ENCODE assay signal across 8 cellular contexts in the genomic region with DNA sequence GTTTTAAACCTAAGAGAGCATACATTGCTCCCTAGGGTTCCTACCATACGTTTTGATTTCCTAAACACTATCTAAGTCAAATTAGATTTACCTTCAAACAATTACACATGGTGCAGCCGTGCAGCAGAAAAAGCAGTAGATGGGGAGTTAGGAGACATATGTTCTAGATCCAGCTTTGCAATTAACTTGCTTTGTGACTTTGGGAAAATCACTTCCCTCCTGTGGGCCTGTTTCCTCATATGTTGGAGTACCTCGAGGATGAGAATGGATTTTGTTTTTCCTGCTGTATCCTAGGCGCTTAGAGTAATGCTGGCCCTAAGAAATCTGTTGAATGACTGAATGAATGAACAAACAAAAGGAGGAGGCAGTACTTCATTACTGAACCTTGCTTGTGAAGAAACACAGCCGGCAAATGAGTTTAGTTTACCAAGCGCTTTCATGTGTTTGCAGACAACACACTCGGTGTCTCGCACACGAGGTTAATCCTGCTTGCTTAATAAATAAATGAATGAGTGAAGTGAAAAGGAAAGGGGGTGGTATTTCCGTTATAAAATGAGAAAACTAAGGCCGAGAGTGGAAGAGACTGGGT. TPM values are rescaled to one million over a fixed set of nuclear protein-coding genes. Genes with fewer than 3 reads are reported as not detected.
DNase-seq lines count a peak whose midpoint lies in the region; ATAC-seq and TF ChIP-seq lines count a peak whose summit lies in the region.

No MANE protein-coding gene starts in this region.

- H3K36me3 Mint-ChIP-seq in activated naive CD4-positive, alpha-beta T cell treated with anti-CD3 and anti-CD28 coated beads, Interleukin-2, amount 10 ng/mL, durations not matched to agents 7 days and 5 days = peaks cover 72% of the 10 kb centered on the region

- H3K4me1 ChIP-seq in breast epithelium (peaks cover 0 to 3% of the 10 kb centered on the region in 2 donors), mucosa of descending colon (ENCODE audit: low read depth) (peaks cover 18% of the 10 kb centered on the region)

- H3K36me3 ChIP-seq in MG63 (peaks cover 70% of the 10 kb centered on the region), breast epithelium (peaks cover 14% of the 10 kb centered on the region), mucosa of descending colon (ENCODE audit: low read depth) (no peaks in the 10 kb centered on the region)

- CTCF ChIA-PET in activated naive CD4-positive, alpha-beta T cell treated with anti-CD3 and anti-CD28 coated beads, Interleukin-2, amount 10 ng/mL, durations not matched to agents 7 days and 5 days (lab: Charles Lee) = interaction anchor here (3.6 kb wide), 1 partner anchor 10 kb away, joined by 13 read pairs; no protein-coding TSS in a partner anchor

- H3K4me3 ChIP-seq in MG63 = peak overlapping the region; percentile 75
- H3K4me3 ChIP-seq in breast epithelium = peak overlapping the region; percentile 78 to 81 (median 80)
- H3K4me3 ChIP-seq in mucosa of descending colon = peak overlapping the region; percentile 47

- H3K4me1 Mint-ChIP-seq in activated naive CD4-positive, alpha-beta T cell treated with anti-CD3 and anti-CD28 coated beads, Interleukin-2, amount 10 ng/mL, durations not matched to agents 7 days and 5 days = peaks cover 60% of the 10 kb centered on the region

- peaks cover 19% of the 10 kb centered on the region for H3K9me3 ChIP-seq in MG63
- peaks cover 0 to 25% of the 10 kb centered on the region in 2 donors for H3K9me3 ChIP-seq in breast epithelium
- H3K9me3 ChIP-seq in mucosa of descending colon = peaks cover 4% of the 10 kb centered on the region

- H3K27me3 Mint-ChIP-seq in activated naive CD4-positive, alpha-beta T cell treated with anti-CD3 and anti-CD28 coated beads, Interleukin-2, amount 10 ng/mL, durations not matched to agents 7 days and 5 days = peaks cover 3% of the 10 kb centered on the region

- peak overlapping the region; percentile 87 to 95 for H3K27ac ChIP-seq in breast epithelium

- TF ChIP-seq POLR2A in breast epithelium (IDR thresholded peaks at IDR 0.05) = no peak

- H3K27ac Mint-ChIP-seq in activated naive CD4-positive, alpha-beta T cell treated with anti-CD3 and anti-CD28 coated beads, Interleukin-2, amount 10 ng/mL, durations not matched to agents 7 days and 5 days = peak overlapping the region; percentile 98

- H3K27me3 ChIP-seq in MG63 (no peaks in the 10 kb centered on the region), breast epithelium (no peaks in the 10 kb centered on the region)

- ATAC-seq in mucosa of descending colon (peak; percentile 0), HG02588 (IDR thresholded peaks at IDR 0.05; ENCODE audit: unreplicated experiment) (no peak)

- H3K9me3 Mint-ChIP-seq in activated naive CD4-positive, alpha-beta T cell treated with anti-CD3 and anti-CD28 coated beads, Interleukin-2, amount 10 ng/mL, durations not matched to agents 7 days and 5 days = peaks cover 17% of the 10 kb centered on the region

- no peak for TF ChIP-seq CTCF in breast epithelium (IDR thresholded peaks at IDR 0.05)
- no peak for TF ChIP-seq CTCF in mucosa of descending colon (IDR thresholded peaks at IDR 0.05)

- intact Hi-C loops in breast epithelium (cut with DNase I; ENCODE audit: low total_unique reads) = no loop called here
- intact Hi-C loops in mucosa of descending colon (cut with DNase I, micrococcal nuclease) = no loop called here

- no peak for DNase-seq in activated naive CD4-positive, alpha-beta T cell treated with anti-CD3 and anti-CD28 coated beads, Interleukin-2, amount 10 ng/mL, durations not matched to agents 7 days and 5 days
- no peak for DNase-seq in activated naive CD4-positive, alpha-beta T cell (lab: John Stamatoyannopoulos, UW)
- DNase-seq in MG63 = no peak
- DNase-seq in breast epithelium (ENCODE audit: low spot score in 2 of 2) = no peak
- peak in 1 of 3 donors; percentile 4 for DNase-seq in mucosa of descending colon
- DNase-seq in NCI-H774 (lab: John Stamatoyannopoulos, UW) = no peak
- DNase-seq in AML-193 (lab: John Stamatoyannopoulos, UW) = no peak

- peak overlapping the region; percentile 96 for H3K4me3 Mint-ChIP-seq in activated naive CD4-positive, alpha-beta T cell treated with anti-CD3 and anti-CD28 coated beads, Interleukin-2, amount 10 ng/mL, durations not matched to agents 7 days and 5 days

RNA-seq across cellular contexts. Expression of a gene that starts 0.6 kb away (rescaled TPM):
- total RNA-seq in MG63 (2014; rRNA removed; shearing (Covaris generic); ENCODE audit: low replicate concordance) = 14.3 and 18.6 TPM in 2 replicates
- total RNA-seq in breast epithelium (10 to 100 TPM in 2 of 3 donors, 1 to 10 TPM in 1; 9.4 to 21.2 (median 14.7) TPM), mucosa of descending colon (10 to 100 TPM in 1 of 3 donors, 1 to 10 TPM in 2; 8.2 to 11.0 (median 8.4) TPM)

RNA-seq across cellular contexts. Expression of a gene that starts 0.8 kb away (rescaled TPM):
- 14.1 and 31.1 TPM in 2 replicates for total RNA-seq in MG63 (2014; rRNA removed; shearing (Covaris generic); ENCODE audit: low replicate concordance)
- total RNA-seq in breast epithelium (10 to 100 TPM; 20.2 to 32.1 (median 23.9) TPM), mucosa of descending colon (10 to 100 TPM; 13.1 to 27.9 (median 17.7) TPM)

RNA-seq across cellular contexts. Expression of a gene that starts 13.0 kb away (rescaled TPM):
- total RNA-seq in MG63 (2014; rRNA removed; shearing (Covaris generic); ENCODE audit: low replicate concordance) = 0.13 TPM in 1 of 2 replicates, not detected in the other
- under 1 TPM in 1 of 3 donors, not detected in 2; 0.16 TPM for total RNA-seq in breast epithelium
- total RNA-seq in mucosa of descending colon = under 1 TPM in 1 of 3 donors, not detected in 2; 0.14 TPM

RNA-seq across cellular contexts. Expression of a gene that starts 37.7 kb away (rescaled TPM):
- not detected in 2 replicates for total RNA-seq in MG63 (2014; rRNA removed; shearing (Covaris generic); ENCODE audit: low replicate concordance)
- total RNA-seq in breast epithelium (under 1 TPM in 1 of 3 donors, not detected in 2; 0.66 TPM), mucosa of descending colon (10 to 100 TPM in 1 of 3 donors, 1 to 10 TPM in 2; 1.6 to 13.8 (median 3.0) TPM)
